Comparison of ENCODE assay signal across 9 cellular contexts in genomic region chr10:102240467-102241036, GRCh38. TPM values are rescaled to one million over a fixed set of nuclear protein-coding genes. Genes with fewer than 3 reads are reported as not detected.
DNase-seq lines count a peak whose midpoint lies in the region; ATAC-seq and TF ChIP-seq lines count a peak whose summit lies in the region.
"Had no signal": no experiment of that assay in that cellular context is flagged by ENCODE, and none has a peak within 500 bp of the region (broad histone marks: within the 10 kb centered on the region; RNA-seq: fewer than 3 reads in every experiment).

No MANE protein-coding gene starts in this region.

- H3K9ac ChIP-seq in endodermal cell (ENCODE audit: extremely low read depth, low read length, poor library complexity, severe bottlenecking): no peak overlapping the region

- no peaks in the 10 kb centered on the region for H3K36me3 Mint-ChIP-seq in activated naive CD4-positive, alpha-beta T cell treated with anti-CD3 and anti-CD28 coated beads, Interleukin-2, amount 50 U/mL, for 24 hours
- no peaks in the 10 kb centered on the region for H3K36me3 Mint-ChIP-seq in endodermal cell (ENCODE audit: low read depth)

- peaks cover 26% of the 10 kb centered on the region for H3K4me1 Mint-ChIP-seq in activated naive CD4-positive, alpha-beta T cell treated with anti-CD3 and anti-CD28 coated beads, Interleukin-2, amount 50 U/mL, for 24 hours
- peaks cover 15% of the 10 kb centered on the region for H3K4me1 Mint-ChIP-seq in endodermal cell

- peak overlapping the region; percentile 60 for H3K4me3 Mint-ChIP-seq in activated naive CD4-positive, alpha-beta T cell treated with anti-CD3 and anti-CD28 coated beads, Interleukin-2, amount 50 U/mL, for 24 hours
- H3K4me3 Mint-ChIP-seq in endodermal cell: peak overlapping the region; percentile 51

- no peak overlapping the region for H3K27ac ChIP-seq in endodermal cell (ENCODE audit: low read depth, low read length)
- no peak overlapping the region for H3K27ac ChIP-seq in urinary bladder (ENCODE audit: low read depth)

- peaks cover 28% of the 10 kb centered on the region for H3K27me3 Mint-ChIP-seq in activated naive CD4-positive, alpha-beta T cell treated with anti-CD3 and anti-CD28 coated beads, Interleukin-2, amount 50 U/mL, for 24 hours
- H3K27me3 Mint-ChIP-seq in endodermal cell (ENCODE audit: insufficient read depth): peaks cover 85% of the 10 kb centered on the region

- H3K4me1 ChIP-seq in endodermal cell (ENCODE audit: control insufficient read depth, insufficient read depth, low read length) (no peaks in the 10 kb centered on the region), urinary bladder (ENCODE audit: insufficient read depth) (no peaks in the 10 kb centered on the region)

- in situ Hi-C loops in G401 (cut with HindIII; ENCODE audit: low sequenced_read_pairs): no loop called here

- no peak for TF ChIP-seq CTCF in endodermal cell (conservative IDR thresholded peaks at IDR 0.05)

- ATAC-seq in GM21786 (IDR thresholded peaks at IDR 0.05; ENCODE audit: unreplicated experiment) (no peak), GM18498 (IDR thresholded peaks at IDR 0.05; ENCODE audit: unreplicated experiment) (no peak)

- H3K4me3 ChIP-seq in endodermal cell (ENCODE audit: low read length): peak overlapping the region; percentile 79
- H3K4me3 ChIP-seq in urinary bladder (ENCODE audit: low read depth, low read length): peak overlapping the region; percentile 43

- H3K9me3 ChIP-seq in endodermal cell (ENCODE audit: control insufficient read depth, low read length): no peaks in the 10 kb centered on the region

- WGBS in endodermal cell (ENCODE audit: insufficient coverage in 1 of 2, insufficient read length in 1 of 2), 2 experiments: 27 to 30% methylated on average over 10 to 40 of the region's 40 CpGs
- WGBS in urinary bladder: 26% methylated on average over 40 of the region's 40 CpGs

- no peak for DNase-seq in activated naive CD4-positive, alpha-beta T cell treated with anti-CD3 and anti-CD28 coated beads, Interleukin-2, amount 50 U/mL, for 16 hours
- DNase-seq in endodermal cell (peak; percentile 69), myocyte (ENCODE audit: low read depth) (peak; percentile 61), G401 (ENCODE audit: low spot score) (no peak)
- DNase-seq: NCI-H2081 treated with DMSO at 0.1 percent for 48 hours had no signal

- peaks cover 79% of the 10 kb centered on the region for H3K27me3 ChIP-seq in endodermal cell (ENCODE audit: control insufficient read depth, insufficient read depth, low read length, poor library complexity, severe bottlenecking)

- no peaks in the 10 kb centered on the region for H3K36me3 ChIP-seq in endodermal cell (ENCODE audit: control insufficient read depth, insufficient read depth, low read length)
- H3K36me3 ChIP-seq in urinary bladder (ENCODE audit: insufficient read depth): no peaks in the 10 kb centered on the region

- H3K9me3 Mint-ChIP-seq in activated naive CD4-positive, alpha-beta T cell treated with anti-CD3 and anti-CD28 coated beads, Interleukin-2, amount 50 U/mL, for 24 hours: no peaks in the 10 kb centered on the region
- H3K9me3 Mint-ChIP-seq in endodermal cell: no peaks in the 10 kb centered on the region

- no peak overlapping the region for H3K27ac Mint-ChIP-seq in activated naive CD4-positive, alpha-beta T cell treated with anti-CD3 and anti-CD28 coated beads, Interleukin-2, amount 50 U/mL, for 24 hours
- H3K27ac Mint-ChIP-seq in endodermal cell: no peak overlapping the region

RNA-seq across cellular contexts. Expression of gene PITX3, which starts 0.8 kb away (rescaled TPM):
- total RNA-seq in endodermal cell (not detected), myocyte (11.6 and 18.1 TPM in 2 replicates), urinary bladder (0.32 TPM)
- polyA plus RNA-seq in endodermal cell (2013, experiment 1 of 2): 0.28 TPM
- polyA plus RNA-seq in endodermal cell (2013, experiment 2 of 2): 0.58 TPM
- polyA plus RNA-seq in myocyte (2012): 5.2 TPM
- 0.08 TPM for polyA plus RNA-seq in urinary bladder
- 5.4 and 6.3 TPM in 2 replicates for total RNA-seq in G401 (2014; rRNA removed; shearing (Covaris generic))

RNA-seq across cellular contexts. Expression of gene GBF1, which starts 4.8 kb away (rescaled TPM):
- total RNA-seq in endodermal cell (10 to 100 TPM; 31.1 to 31.4 TPM), myocyte (62.8 and 63.6 TPM in 2 replicates), urinary bladder (29.3 TPM)
- polyA plus RNA-seq in endodermal cell (2013, experiment 1 of 2): 31.7 TPM
- polyA plus RNA-seq in endodermal cell (2013, experiment 2 of 2): 31.5 TPM
- 51.7 TPM for polyA plus RNA-seq in myocyte (2012)
- 22.9 TPM for polyA plus RNA-seq in urinary bladder
- 15.3 and 16.0 TPM in 2 replicates for total RNA-seq in G401 (2014; rRNA removed; shearing (Covaris generic))

RNA-seq across cellular contexts. Expression of gene ELOVL3, which starts 14.5 kb away (rescaled TPM):
- total RNA-seq in endodermal cell: not detected
- 0.28 TPM for polyA plus RNA-seq in endodermal cell (2013, experiment 1 of 2)
- polyA plus RNA-seq in endodermal cell (2013, experiment 2 of 2): not detected
- total RNA-seq in myocyte: 5.0 and 5.6 TPM in 2 replicates
- polyA plus RNA-seq in myocyte (2012): 1.3 TPM
- total RNA-seq in urinary bladder: not detected
- polyA plus RNA-seq in urinary bladder: 0.29 TPM
- 2.1 and 3.3 TPM in 2 replicates for total RNA-seq in G401 (2014; rRNA removed; shearing (Covaris generic))

Comparison
In these comparisons a context has a peak if more than half of its experiments do, and no peak if none do; other contexts are left out.
1. DNase-seq: peak in endodermal cell (single experiment) and myocyte (single experiment); none in activated naive CD4-positive, alpha-beta T cell treated with anti-CD3 and anti-CD28 coated beads, Interleukin-2, amount 50 U/mL, for 16 hours (single experiment) and G401 (single experiment).